ENCODE assay signal across 1 cellular context in the genomic region with DNA sequence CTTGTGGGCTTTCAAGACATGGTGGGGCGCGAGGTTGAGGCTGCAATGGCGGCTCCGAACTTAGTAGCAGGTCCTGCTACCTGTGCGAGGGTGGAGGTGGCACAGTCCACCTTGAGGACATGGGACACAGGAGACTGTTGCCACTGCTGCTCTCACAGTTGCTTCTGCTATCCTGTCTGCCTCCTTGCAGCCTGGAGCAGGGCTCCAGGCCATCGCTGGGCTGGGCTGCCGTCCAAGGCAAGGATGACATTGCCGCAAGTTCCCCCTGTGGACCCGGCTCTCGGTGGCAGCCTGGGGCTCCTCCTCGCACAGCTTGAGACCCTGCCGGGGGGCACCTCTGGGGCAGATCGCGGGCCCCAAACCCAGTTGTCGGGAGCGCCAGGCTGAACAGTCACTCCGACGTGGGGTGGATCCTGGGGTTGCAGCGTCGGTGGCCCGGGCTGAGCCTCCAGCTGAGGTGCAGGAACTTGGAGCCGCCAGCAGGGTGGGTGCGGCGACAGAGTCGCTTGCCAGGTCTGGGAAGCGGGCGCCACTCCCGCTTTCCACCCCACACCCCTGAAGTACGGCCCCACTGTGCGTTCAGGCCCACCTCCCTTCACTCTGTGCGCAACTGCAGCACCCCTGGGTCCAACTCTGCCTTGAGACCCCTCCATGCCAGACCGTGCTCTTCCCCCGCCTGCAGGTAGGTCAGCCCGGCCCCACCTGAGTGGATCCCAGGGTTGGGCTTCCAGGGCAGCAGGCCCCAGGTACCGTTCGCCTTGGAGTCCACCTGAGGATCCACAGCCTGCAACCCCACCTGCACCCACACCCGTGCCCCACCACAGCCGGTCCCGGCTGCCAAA.
TF ChIP-seq lines count a peak whose summit lies in the region.

No MANE protein-coding gene starts in this region.

TF ChIP-seq in HCT116, 20 proteins besides CTCF, POLR2A, EP300 and RAD21 (continued from another document):
- TF ChIP-seq, protein P1, sequence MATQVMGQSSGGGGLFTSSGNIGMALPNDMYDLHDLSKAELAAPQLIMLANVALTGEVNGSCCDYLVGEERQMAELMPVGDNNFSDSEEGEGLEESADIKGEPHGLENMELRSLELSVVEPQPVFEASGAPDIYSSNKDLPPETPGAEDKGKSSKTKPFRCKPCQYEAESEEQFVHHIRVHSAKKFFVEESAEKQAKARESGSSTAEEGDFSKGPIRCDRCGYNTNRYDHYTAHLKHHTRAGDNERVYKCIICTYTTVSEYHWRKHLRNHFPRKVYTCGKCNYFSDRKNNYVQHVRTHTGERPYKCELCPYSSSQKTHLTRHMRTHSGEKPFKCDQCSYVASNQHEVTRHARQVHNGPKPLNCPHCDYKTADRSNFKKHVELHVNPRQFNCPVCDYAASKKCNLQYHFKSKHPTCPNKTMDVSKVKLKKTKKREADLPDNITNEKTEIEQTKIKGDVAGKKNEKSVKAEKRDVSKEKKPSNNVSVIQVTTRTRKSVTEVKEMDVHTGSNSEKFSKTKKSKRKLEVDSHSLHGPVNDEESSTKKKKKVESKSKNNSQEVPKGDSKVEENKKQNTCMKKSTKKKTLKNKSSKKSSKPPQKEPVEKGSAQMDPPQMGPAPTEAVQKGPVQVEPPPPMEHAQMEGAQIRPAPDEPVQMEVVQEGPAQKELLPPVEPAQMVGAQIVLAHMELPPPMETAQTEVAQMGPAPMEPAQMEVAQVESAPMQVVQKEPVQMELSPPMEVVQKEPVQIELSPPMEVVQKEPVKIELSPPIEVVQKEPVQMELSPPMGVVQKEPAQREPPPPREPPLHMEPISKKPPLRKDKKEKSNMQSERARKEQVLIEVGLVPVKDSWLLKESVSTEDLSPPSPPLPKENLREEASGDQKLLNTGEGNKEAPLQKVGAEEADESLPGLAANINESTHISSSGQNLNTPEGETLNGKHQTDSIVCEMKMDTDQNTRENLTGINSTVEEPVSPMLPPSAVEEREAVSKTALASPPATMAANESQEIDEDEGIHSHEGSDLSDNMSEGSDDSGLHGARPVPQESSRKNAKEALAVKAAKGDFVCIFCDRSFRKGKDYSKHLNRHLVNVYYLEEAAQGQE (IDR thresholded peaks at IDR 0.05; ENCODE audit: low read depth) = no peak
- no peak for TF ChIP-seq FOSL1 (IDR thresholded peaks at IDR 0.05; ENCODE audit: low read depth)
- no peak for TF ChIP-seq ELF1 (IDR thresholded peaks at IDR 0.05; ENCODE audit: borderline replicate concordance, low read depth)
- TF ChIP-seq YY1 (IDR thresholded peaks at IDR 0.05; ENCODE audit: extremely low read depth, insufficient replicate concordance, low read depth, low read length) = no peak
- TF ChIP-seq JUND (IDR thresholded peaks at IDR 0.05) = no peak
- TF ChIP-seq SP1 (IDR thresholded peaks at IDR 0.05; ENCODE audit: low read depth) = no peak
- TF ChIP-seq EGR1 (IDR thresholded peaks at IDR 0.05; ENCODE audit: low read depth) = no peak
- TF ChIP-seq CEBPB (IDR thresholded peaks at IDR 0.05; ENCODE audit: low read depth) = no peak
- no peak for TF ChIP-seq POLR2AphosphoS5 (IDR thresholded peaks at IDR 0.05; ENCODE audit: low read depth, low read length)
